In genomic region chr19:2544576-2545415, GRCh38 we compare ENCODE assay signal across 10 cellular contexts.
DNase-seq lines count a peak whose midpoint lies in the region; ATAC-seq and TF ChIP-seq lines count a peak whose summit lies in the region.
"Had no signal": no experiment of that assay in that cellular context is flagged by ENCODE, and none has a peak within 500 bp of the region (broad histone marks: within the 10 kb centered on the region; RNA-seq: fewer than 3 reads in every experiment).

No MANE protein-coding gene starts in this region.

- H3K27ac Mint-ChIP-seq in progenitor cell of endocrine pancreas, result peak overlapping the region; percentile 24

- no peaks in the 10 kb centered on the region for H3K36me3 ChIP-seq in ACC112 (ENCODE audit: insufficient read depth, low read length)
- H3K36me3 ChIP-seq in Panc1 (ENCODE audit: control insufficient read depth, insufficient read depth, low read length), result no peaks in the 10 kb centered on the region
- no peaks in the 10 kb centered on the region for H3K36me3 ChIP-seq in heart left ventricle

- no peaks in the 10 kb centered on the region for H3K36me3 Mint-ChIP-seq in progenitor cell of endocrine pancreas (ENCODE audit: insufficient read depth)

- no peaks in the 10 kb centered on the region for H3K9me3 Mint-ChIP-seq in progenitor cell of endocrine pancreas (ENCODE audit: low read depth)
- H3K9me3 Mint-ChIP-seq: activated naive CD8-positive, alpha-beta T cell treated with anti-CD3 and anti-CD28 coated beads for 36 hours had no signal

- 88 to 95% (median 93%) methylated on average over 12 to 18 of the region's 18 CpGs for WGBS in heart left ventricle, 4 donors

- H3K4me1 Mint-ChIP-seq in progenitor cell of endocrine pancreas (ENCODE audit: low read depth), result peaks cover 20% of the 10 kb centered on the region

- H3K4me3 Mint-ChIP-seq in progenitor cell of endocrine pancreas (ENCODE audit: low read depth), result no peak overlapping the region
- H3K4me3 Mint-ChIP-seq: activated naive CD8-positive, alpha-beta T cell treated with anti-CD3 and anti-CD28 coated beads for 36 hours had no signal

- in situ Hi-C loops in Panc1 (cut with HindIII; ENCODE audit: low pct_unique_long_range_greater_than_20kb, low sequenced_read_pairs), result no loop called here

- POLR2A ChIA-PET in Panc1 (lab: Charles Lee), result interaction anchor here (0.7 kb wide), 1 partner anchor 8 kb away, joined by 3 read pairs; no protein-coding TSS in a partner anchor

- no peaks in the 10 kb centered on the region for H3K9me3 ChIP-seq in Panc1 (ENCODE audit: control insufficient read depth, insufficient read depth, low read depth, low read length)
- H3K9me3 ChIP-seq in heart left ventricle, result no peaks in the 10 kb centered on the region
- H3K9me3 ChIP-seq: mucosa of descending colon had no signal

- no peak overlapping the region for H2AFZ ChIP-seq in ACC112 (ENCODE audit: low read length, unreplicated experiment)

- no TSS peak for BruUV-seq in Panc1 (replicated peaks; lab: Mats Ljungman, UMichigan)

- DNase-seq in Panc1 (ENCODE audit: low read depth, low spot score) (no peak), heart left ventricle (no peak), progenitor cell of endocrine pancreas (ENCODE audit: low spot score, unreplicated experiment) (no peak)
- DNase-seq in activated CD4-positive, alpha-beta T cell treated with anti-CD3 and anti-CD28 coated beads, Interleukin-2, amount 50 U/mL, for 48 hours, result no peak
- DNase-seq: activated naive CD8-positive, alpha-beta T cell treated with anti-CD3 and anti-CD28 coated beads for 36 hours had no signal

- TF ChIP-seq CTCF in Panc1 (IDR thresholded peaks at IDR 0.05) (no peak), heart left ventricle (IDR thresholded peaks at IDR 0.05) (no peak), progenitor cell of endocrine pancreas (IDR thresholded peaks at IDR 0.05; ENCODE audit: unreplicated experiment) (no peak)

- H3K4me3 ChIP-seq in ACC112 (ENCODE audit: low read depth, low read length) (peak overlapping the region; percentile 65; the same call in 1 of the 2 replicates), Panc1 (ENCODE audit: low read depth in 2 of 2, low read length in 2 of 2) (no peak overlapping the region), heart left ventricle (peak overlapping the region in 1 of 12 donors; percentile 36)
- H3K4me3 ChIP-seq: mucosa of descending colon had no signal

- no peaks in the 10 kb centered on the region for H3K27me3 ChIP-seq in ACC112 (ENCODE audit: insufficient read depth, low read length)
- H3K27me3 ChIP-seq in Panc1 (ENCODE audit: control insufficient read depth, insufficient read depth, low read length), result no peaks in the 10 kb centered on the region
- H3K27me3 ChIP-seq in heart left ventricle, result no peaks in the 10 kb centered on the region

- intact Hi-C loops in Panc1 (cut with micrococcal nuclease; ENCODE audit: unreplicated experiment) (loop anchor here (10.0 kb wide), 1 partner anchor 70 kb away; the partner anchor contains the start of gene GADD45B), heart left ventricle (cut with DNase I) (loop anchor here in 7 of 10 donors (1.0 to 5.0 kb wide), 6 partner anchors 33 to 68 kb away; partner anchors contain the start of gene GADD45B (in 3 of the 7))

- H3K27me3 Mint-ChIP-seq in progenitor cell of endocrine pancreas, result peaks cover 5% of the 10 kb centered on the region
- H3K27me3 Mint-ChIP-seq: activated naive CD8-positive, alpha-beta T cell treated with anti-CD3 and anti-CD28 coated beads for 36 hours had no signal

- H3K27ac ChIP-seq in ACC112 (ENCODE audit: low read depth, low read length) (peak overlapping the region; percentile 100), Panc1 (ENCODE audit: low read length) (peak overlapping the region; percentile 100), heart left ventricle (peak overlapping the region; percentile 80 to 97 (median 91))

- peaks cover 3% of the 10 kb centered on the region for H3K79me2 ChIP-seq in ACC112 (ENCODE audit: control insufficient read depth, insufficient read depth, low read length, unreplicated experiment)

- CTCF ChIA-PET in Panc1 (lab: Charles Lee), result interaction anchor here (0.7 kb wide), 1 partner anchor 34 kb away, joined by 3 read pairs; no protein-coding TSS in a partner anchor

- peaks cover 39% of the 10 kb centered on the region for H3K4me1 ChIP-seq in ACC112 (ENCODE audit: control insufficient read depth, insufficient read depth, low read length, unreplicated experiment)
- peaks cover 66% of the 10 kb centered on the region for H3K4me1 ChIP-seq in Panc1 (ENCODE audit: control insufficient read depth, insufficient read depth, low read length)
- peaks cover 27 to 87% (median 70%) of the 10 kb centered on the region in 12 donors for H3K4me1 ChIP-seq in heart left ventricle

- ATAC-seq in Panc1, result no peak
- ATAC-seq in heart left ventricle, result no peak
- no peak for ATAC-seq in GM21367 (IDR thresholded peaks at IDR 0.05; ENCODE audit: unreplicated experiment)
- ATAC-seq in HG03469 (IDR thresholded peaks at IDR 0.05; ENCODE audit: unreplicated experiment), result no peak
- no peak for ATAC-seq in GM21786 (IDR thresholded peaks at IDR 0.05; ENCODE audit: unreplicated experiment)

- no peak for TF ChIP-seq POLR2A in heart left ventricle (IDR thresholded peaks at IDR 0.05)
